ENCODE assay signal across 24 cellular contexts in the genomic region with DNA sequence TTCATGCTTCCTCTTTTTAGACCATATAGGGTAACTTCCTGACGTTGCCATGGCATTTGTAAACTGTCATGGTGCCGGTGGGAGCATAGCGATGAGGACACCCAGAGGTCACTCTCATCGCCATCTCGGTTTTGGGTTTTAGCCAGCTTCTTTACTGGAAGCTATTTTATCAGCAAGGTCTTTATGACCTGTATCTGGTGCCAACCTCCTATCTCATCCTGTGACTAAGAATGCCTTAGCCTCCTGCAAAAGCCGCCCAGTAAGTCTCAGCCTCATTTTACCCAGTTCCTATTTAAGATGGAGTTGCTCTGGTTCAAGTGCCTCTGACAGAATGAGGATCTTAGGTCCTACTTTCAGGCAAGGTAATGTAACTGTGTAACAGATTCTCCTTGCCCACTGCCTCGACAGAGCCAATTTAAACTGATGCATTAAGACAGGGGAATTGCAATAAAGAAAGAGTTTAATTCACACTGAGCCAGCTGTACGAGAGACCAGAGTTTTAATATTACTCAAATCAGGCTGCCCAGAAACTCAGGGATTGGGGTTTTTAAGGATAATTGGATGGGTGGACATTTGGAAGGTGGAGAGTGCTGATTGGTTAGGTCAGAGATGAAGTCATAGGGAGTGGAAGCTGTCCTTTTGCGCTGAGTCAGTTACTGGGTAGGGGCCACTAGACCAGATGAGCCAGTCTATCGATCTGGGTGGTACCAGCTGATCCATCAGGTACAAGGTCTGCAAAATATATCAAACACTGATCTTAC. TPM values are rescaled to one million over a fixed set of nuclear protein-coding genes. Genes with fewer than 3 reads are reported as not detected.
DNase-seq lines count a peak whose midpoint lies in the region; ATAC-seq, FAIRE-seq and TF ChIP-seq lines count a peak whose summit lies in the region.
"Had no signal": no experiment of that assay in that cellular context is flagged by ENCODE, and none has a peak within 500 bp of the region (broad histone marks: within the 10 kb centered on the region; RNA-seq: fewer than 3 reads in every experiment).

No MANE protein-coding gene starts in this region.

- TF ChIP-seq CTCF in heart left ventricle (IDR thresholded peaks at IDR 0.05) = no peak

- peak; percentile 87 for ATAC-seq in Right ventricle myocardium superior (ENCODE audit: poor library complexity)
- peak; percentile 69 to 84 (median 82) for ATAC-seq in heart left ventricle
- ATAC-seq: stimulated activated effector memory CD8-positive, alpha-beta T cell treated with anti-CD3 and anti-CD28 coated beads, Interleukin-12 subunit alpha, Interleukin-12 subunit beta, amount 100 ng/mL, for 72 hours; T-cell had no signal

- no peak overlapping the region for H2AFZ ChIP-seq in GM23248

- peak; percentile 2 for FAIRE-seq in RCC 7860 (lab: Jason Lieb, UNC)
- FAIRE-seq: endothelial cell of umbilical vein, islet of Langerhans had no signal

- no peaks in the 10 kb centered on the region for H3K9me2 ChIP-seq in GM23248 (ENCODE audit: insufficient read depth)

- H3K36me3 ChIP-seq in heart left ventricle (no peaks in the 10 kb centered on the region), GM23248 (ENCODE audit: low read depth) (no peaks in the 10 kb centered on the region)
- H3K36me3 ChIP-seq: BLaER1 treated with 17β-estradiol and CSF1 and Interleukin-3, amounts not matched to agents 10 nM and 100 nM; cardiac muscle cell had no signal

- H3K9me3 ChIP-seq in heart left ventricle (no peaks in the 10 kb centered on the region), GM23248 (ENCODE audit: low read depth) (no peaks in the 10 kb centered on the region)

- no peaks in the 10 kb centered on the region for H3F3A ChIP-seq in GM23248 (ENCODE audit: insufficient read depth)

- DNase-seq in Right ventricle myocardium superior (no peak), cardiac septum (ENCODE audit: low spot score) (no peak), RCC 7860 (ENCODE audit: low spot score) (peak; percentile 47), heart left ventricle (peak in 4 of 5 donors; percentile 45 to 72 (median 54)), NCI-H446 treated with DMSO at 0.1 percent for 48 hours (lab: John Stamatoyannopoulos, UW) (no peak), DMS53 treated with DMSO at 0.1 percent for 48 hours (lab: John Stamatoyannopoulos, UW; ENCODE audit: unreplicated experiment) (no peak), GM23248 (no peak), NCI-H128 (lab: John Stamatoyannopoulos, UW; ENCODE audit: unreplicated experiment) (no peak)
- DNase-seq: activated gamma-delta T cell treated with Interleukin-2 at 50 U/mL for 16 hours; amygdala; dermis blood vessel endothelial cell; KG1; NCI-H1105; NCI-H526; occipital lobe; SHP77 treated with DMSO at 0.1 percent for 48 hours; stimulated activated CD4-positive, alpha-beta T cell treated with anti-CD3 and anti-CD28 coated beads, Interleukin-15, amount 100 ng/mL, for 24 hours; T-cell had no signal

- no peak for TF ChIP-seq POLR2A in heart left ventricle (IDR thresholded peaks at IDR 0.05)

- H3K4me3 ChIP-seq in heart left ventricle = no peak overlapping the region
- no peak overlapping the region for H3K4me3 ChIP-seq in GM23248
- H3K4me3 ChIP-seq: BLaER1 treated with 17β-estradiol and CSF1 and Interleukin-3, amounts not matched to agents 10 nM and 100 nM; cardiac muscle cell had no signal

- no peak overlapping the region for H3K4me2 ChIP-seq in GM23248 (ENCODE audit: unreplicated experiment)
- H3K4me2 ChIP-seq: BLaER1 treated with 17β-estradiol and CSF1 and Interleukin-3, amounts not matched to agents 10 nM and 100 nM had no signal

- H4K20me1 ChIP-seq in GM23248 (ENCODE audit: insufficient read depth) = no peaks in the 10 kb centered on the region
- H4K20me1 ChIP-seq: BLaER1 treated with 17β-estradiol and CSF1 and Interleukin-3, amounts not matched to agents 10 nM and 100 nM had no signal

- no peaks in the 10 kb centered on the region for H3K79me2 ChIP-seq in GM23248 (ENCODE audit: insufficient read depth)

- WGBS in heart left ventricle, 4 donors = 45 to 56% (median 47%) methylated on average over 10 of the region's 10 CpGs
- 38 to 42% methylated on average over 10 of the region's 10 CpGs for WGBS in GM23248 (ENCODE audit: low coverage in 1 of 2, low lambda C conversion rate in 2 of 2, missing lambda C conversion rate in 2 of 2), 2 experiments

- in situ Hi-C loops in GM23248 (cut with MboI) = no loop called here

- H3K27ac ChIP-seq in heart left ventricle (peak overlapping the region in 7 of 12 donors; percentile 28 to 68 (median 59)), GM23248 (no peak overlapping the region)
- H3K27ac ChIP-seq: cardiac muscle cell, VCaP had no signal

- H3K4me1 ChIP-seq in heart left ventricle (peaks cover 0 to 21% (median 0%) of the 10 kb centered on the region in 12 donors), GM23248 (ENCODE audit: insufficient read depth) (no peaks in the 10 kb centered on the region)

- H3K27me3 ChIP-seq in heart left ventricle (no peaks in the 10 kb centered on the region), GM23248 (replicated peaks; ENCODE audit: insufficient read depth) (no peaks in the 10 kb centered on the region)
- H3K27me3 ChIP-seq: BLaER1 treated with 17β-estradiol and CSF1 and Interleukin-3, amounts not matched to agents 10 nM and 100 nM; cardiac muscle cell had no signal

- no peak overlapping the region for H3K9ac ChIP-seq in GM23248
- H3K9ac ChIP-seq: BLaER1 treated with 17β-estradiol and CSF1 and Interleukin-3, amounts not matched to agents 10 nM and 100 nM had no signal

- intact Hi-C loops in Right ventricle myocardium superior (cut with DNase I) (no loop called here), cardiac septum (cut with DNase I) (loop anchor here (10.0 kb wide), 1 partner anchor 599 kb away; no protein-coding TSS in a partner anchor), heart left ventricle (cut with DNase I) (no loop called here)

RNA-seq across cellular contexts. Expression of gene ATF7IP2, which starts 59.9 kb away (rescaled TPM):
- total RNA-seq in Right ventricle myocardium superior = 35.5 TPM
- total RNA-seq in cardiac septum = 42.3 TPM
- total RNA-seq in heart left ventricle = 10 to 100 TPM; 34.4 to 51.8 (median 43.2) TPM
- polyA plus RNA-seq in heart left ventricle = 10 to 100 TPM; 32.4 to 54.7 TPM
- 0.38 and 1.3 TPM in 2 replicates for total RNA-seq in GM23248 (2014; rRNA removed; shearing (Covaris generic))
- polyA plus RNA-seq in GM23248 (2016; fragmentation: Nextera tagmentation; extraction: Ambion mirVana) = 1.1 and 2.0 TPM in 2 replicates

Comparison
In these comparisons a context has a peak if more than half of its experiments do, and no peak if none do; other contexts are left out.
1. DNase-seq: peak in RCC 7860 (single experiment) and heart left ventricle (4 of 5); none in Right ventricle myocardium superior (single experiment), cardiac septum (single experiment), NCI-H446 treated with DMSO at 0.1 percent for 48 hours (single experiment), DMS53 treated with DMSO at 0.1 percent for 48 hours (single experiment), GM23248 (single experiment) and NCI-H128 (single experiment).
2. RNA of gene ATF7IP2, which starts 59.9 kb away (total RNA-seq): 34.4 to 51.8 TPM in heart left ventricle, 42.3 TPM in cardiac septum (single experiment) and 35.5 TPM in Right ventricle myocardium superior (single experiment); 0.38 to 1.3 TPM in GM23248; every median in the first group is over 10 times any median in the second.